In the genomic region with DNA sequence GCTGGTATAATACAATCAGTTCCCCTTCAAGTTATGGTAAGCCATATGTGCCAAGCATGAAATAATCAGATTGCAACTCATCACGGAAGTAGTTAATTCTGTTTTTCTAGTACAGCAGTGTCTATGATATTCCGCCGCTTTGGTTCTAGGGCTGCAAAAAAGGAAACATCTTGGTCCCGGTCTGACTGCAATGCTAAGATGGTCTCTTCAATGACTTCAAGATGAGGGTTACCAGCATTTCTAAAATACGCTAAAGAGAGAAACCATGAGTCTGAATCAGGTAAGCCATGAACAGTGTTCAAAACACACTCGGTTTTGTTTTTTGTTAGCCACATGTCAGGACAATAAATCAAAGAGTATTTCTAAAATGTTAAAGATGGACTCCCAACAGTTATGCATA, we compare ENCODE assay signal across 2 cellular contexts.
A peak's percentile ranks its signal among the peaks of the same experiment; 100 is the strongest.
TF ChIP-seq lines count a peak whose summit lies in the region.

No MANE protein-coding gene starts in this region.

TF ChIP-seq in HepG2, 621 proteins besides CTCF, POLR2A, EP300 and RAD21:
- TF ChIP-seq FOXP1 (IDR thresholded peaks at IDR 0.05) (no peak), FOXP1 (CRISPR knock-in tag; IDR thresholded peaks at IDR 0.05) (no peak), HMG20B (CRISPR knock-in tag; conservative IDR thresholded peaks at IDR 0.05) (peak; percentile 88), SMAD1 (CRISPR knock-in tag; IDR thresholded peaks at IDR 0.05; ENCODE audit: borderline replicate concordance, low read depth) (no peak), PHF21A (CRISPR knock-in tag; IDR thresholded peaks at IDR 0.05) (peak; percentile 84), ZFP37 (CRISPR knock-in tag; IDR thresholded peaks at IDR 0.05; ENCODE audit: borderline replicate concordance) (peak; percentile 100), ZFP36 (IDR thresholded peaks at IDR 0.05; ENCODE audit: borderline replicate concordance, low read depth, low read length, partially characterized antibody) (peak; percentile 59), ZNF331 (CRISPR knock-in tag; IDR thresholded peaks at IDR 0.05) (no peak), ERF (CRISPR knock-in tag; IDR thresholded peaks at IDR 0.05) (no peak), ZNF430 (CRISPR knock-in tag; IDR thresholded peaks at IDR 0.05) (no peak)
- TF ChIP-seq, protein P1, sequence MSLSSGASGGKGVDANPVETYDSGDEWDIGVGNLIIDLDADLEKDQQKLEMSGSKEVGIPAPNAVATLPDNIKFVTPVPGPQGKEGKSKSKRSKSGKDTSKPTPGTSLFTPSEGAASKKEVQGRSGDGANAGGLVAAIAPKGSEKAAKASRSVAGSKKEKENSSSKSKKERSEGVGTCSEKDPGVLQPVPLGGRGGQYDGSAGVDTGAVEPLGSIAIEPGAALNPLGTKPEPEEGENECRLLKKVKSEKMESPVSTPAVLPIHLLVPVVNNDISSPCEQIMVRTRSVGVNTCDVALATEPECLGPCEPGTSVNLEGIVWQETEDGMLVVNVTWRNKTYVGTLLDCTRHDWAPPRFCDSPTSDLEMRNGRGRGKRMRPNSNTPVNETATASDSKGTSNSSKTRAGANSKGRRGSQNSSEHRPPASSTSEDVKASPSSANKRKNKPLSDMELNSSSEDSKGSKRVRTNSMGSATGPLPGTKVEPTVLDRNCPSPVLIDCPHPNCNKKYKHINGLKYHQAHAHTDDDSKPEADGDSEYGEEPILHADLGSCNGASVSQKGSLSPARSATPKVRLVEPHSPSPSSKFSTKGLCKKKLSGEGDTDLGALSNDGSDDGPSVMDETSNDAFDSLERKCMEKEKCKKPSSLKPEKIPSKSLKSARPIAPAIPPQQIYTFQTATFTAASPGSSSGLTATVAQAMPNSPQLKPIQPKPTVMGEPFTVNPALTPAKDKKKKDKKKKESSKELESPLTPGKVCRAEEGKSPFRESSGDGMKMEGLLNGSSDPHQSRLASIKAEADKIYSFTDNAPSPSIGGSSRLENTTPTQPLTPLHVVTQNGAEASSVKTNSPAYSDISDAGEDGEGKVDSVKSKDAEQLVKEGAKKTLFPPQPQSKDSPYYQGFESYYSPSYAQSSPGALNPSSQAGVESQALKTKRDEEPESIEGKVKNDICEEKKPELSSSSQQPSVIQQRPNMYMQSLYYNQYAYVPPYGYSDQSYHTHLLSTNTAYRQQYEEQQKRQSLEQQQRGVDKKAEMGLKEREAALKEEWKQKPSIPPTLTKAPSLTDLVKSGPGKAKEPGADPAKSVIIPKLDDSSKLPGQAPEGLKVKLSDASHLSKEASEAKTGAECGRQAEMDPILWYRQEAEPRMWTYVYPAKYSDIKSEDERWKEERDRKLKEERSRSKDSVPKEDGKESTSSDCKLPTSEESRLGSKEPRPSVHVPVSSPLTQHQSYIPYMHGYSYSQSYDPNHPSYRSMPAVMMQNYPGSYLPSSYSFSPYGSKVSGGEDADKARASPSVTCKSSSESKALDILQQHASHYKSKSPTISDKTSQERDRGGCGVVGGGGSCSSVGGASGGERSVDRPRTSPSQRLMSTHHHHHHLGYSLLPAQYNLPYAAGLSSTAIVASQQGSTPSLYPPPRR (CRISPR knock-in tag; IDR thresholded peaks at IDR 0.05; ENCODE audit: borderline replicate concordance): no peak
- TF ChIP-seq, protein P2, sequence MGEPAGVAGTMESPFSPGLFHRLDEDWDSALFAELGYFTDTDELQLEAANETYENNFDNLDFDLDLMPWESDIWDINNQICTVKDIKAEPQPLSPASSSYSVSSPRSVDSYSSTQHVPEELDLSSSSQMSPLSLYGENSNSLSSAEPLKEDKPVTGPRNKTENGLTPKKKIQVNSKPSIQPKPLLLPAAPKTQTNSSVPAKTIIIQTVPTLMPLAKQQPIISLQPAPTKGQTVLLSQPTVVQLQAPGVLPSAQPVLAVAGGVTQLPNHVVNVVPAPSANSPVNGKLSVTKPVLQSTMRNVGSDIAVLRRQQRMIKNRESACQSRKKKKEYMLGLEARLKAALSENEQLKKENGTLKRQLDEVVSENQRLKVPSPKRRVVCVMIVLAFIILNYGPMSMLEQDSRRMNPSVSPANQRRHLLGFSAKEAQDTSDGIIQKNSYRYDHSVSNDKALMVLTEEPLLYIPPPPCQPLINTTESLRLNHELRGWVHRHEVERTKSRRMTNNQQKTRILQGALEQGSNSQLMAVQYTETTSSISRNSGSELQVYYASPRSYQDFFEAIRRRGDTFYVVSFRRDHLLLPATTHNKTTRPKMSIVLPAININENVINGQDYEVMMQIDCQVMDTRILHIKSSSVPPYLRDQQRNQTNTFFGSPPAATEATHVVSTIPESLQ (CRISPR knock-in tag; conservative IDR thresholded peaks at IDR 0.05): 0 out of 2 replicates have a peak, but pooled peaks have one; percentile 44
- TF ChIP-seq, protein P3, sequence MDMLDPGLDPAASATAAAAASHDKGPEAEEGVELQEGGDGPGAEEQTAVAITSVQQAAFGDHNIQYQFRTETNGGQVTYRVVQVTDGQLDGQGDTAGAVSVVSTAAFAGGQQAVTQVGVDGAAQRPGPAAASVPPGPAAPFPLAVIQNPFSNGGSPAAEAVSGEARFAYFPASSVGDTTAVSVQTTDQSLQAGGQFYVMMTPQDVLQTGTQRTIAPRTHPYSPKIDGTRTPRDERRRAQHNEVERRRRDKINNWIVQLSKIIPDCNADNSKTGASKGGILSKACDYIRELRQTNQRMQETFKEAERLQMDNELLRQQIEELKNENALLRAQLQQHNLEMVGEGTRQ (IDR thresholded peaks at IDR 0.05; ENCODE audit: low read depth, low read length): no peak
- TF ChIP-seq, protein P3 (CRISPR knock-in tag; IDR thresholded peaks at IDR 0.05; ENCODE audit: borderline replicate concordance): no peak
- TF ChIP-seq, protein P4, sequence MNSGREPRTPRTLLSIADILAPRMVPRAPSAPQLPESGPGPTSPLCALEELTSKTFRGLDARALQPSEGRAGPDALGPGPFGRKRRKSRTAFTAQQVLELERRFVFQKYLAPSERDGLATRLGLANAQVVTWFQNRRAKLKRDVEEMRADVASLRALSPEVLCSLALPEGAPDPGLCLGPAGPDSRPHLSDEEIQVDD (CRISPR knock-in tag; IDR thresholded peaks at IDR 0.05; ENCODE audit: borderline replicate concordance): no peak
TF ChIP-seq in HepG2: peak in this region for 5.

TF ChIP-seq in GM12878, 131 proteins besides CTCF, POLR2A, EP300 and RAD21:
- TF ChIP-seq, protein P5, sequence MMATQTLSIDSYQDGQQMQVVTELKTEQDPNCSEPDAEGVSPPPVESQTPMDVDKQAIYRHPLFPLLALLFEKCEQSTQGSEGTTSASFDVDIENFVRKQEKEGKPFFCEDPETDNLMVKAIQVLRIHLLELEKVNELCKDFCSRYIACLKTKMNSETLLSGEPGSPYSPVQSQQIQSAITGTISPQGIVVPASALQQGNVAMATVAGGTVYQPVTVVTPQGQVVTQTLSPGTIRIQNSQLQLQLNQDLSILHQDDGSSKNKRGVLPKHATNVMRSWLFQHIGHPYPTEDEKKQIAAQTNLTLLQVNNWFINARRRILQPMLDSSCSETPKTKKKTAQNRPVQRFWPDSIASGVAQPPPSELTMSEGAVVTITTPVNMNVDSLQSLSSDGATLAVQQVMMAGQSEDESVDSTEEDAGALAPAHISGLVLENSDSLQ (IDR thresholded peaks at IDR 0.05): no peak
- TF ChIP-seq MYC (IDR thresholded peaks at IDR 0.05; ENCODE audit: insufficient read depth, insufficient read length, insufficient replicate concordance, low read length, severe bottlenecking): no peak
- no peak for TF ChIP-seq SUZ12 (IDR thresholded peaks at IDR 0.05; ENCODE audit: unreplicated experiment)
- TF ChIP-seq ATF7 (IDR thresholded peaks at IDR 0.05; ENCODE audit: low read depth): no peak
